ENCODE assay signal across 25 cellular contexts in the genomic region with DNA sequence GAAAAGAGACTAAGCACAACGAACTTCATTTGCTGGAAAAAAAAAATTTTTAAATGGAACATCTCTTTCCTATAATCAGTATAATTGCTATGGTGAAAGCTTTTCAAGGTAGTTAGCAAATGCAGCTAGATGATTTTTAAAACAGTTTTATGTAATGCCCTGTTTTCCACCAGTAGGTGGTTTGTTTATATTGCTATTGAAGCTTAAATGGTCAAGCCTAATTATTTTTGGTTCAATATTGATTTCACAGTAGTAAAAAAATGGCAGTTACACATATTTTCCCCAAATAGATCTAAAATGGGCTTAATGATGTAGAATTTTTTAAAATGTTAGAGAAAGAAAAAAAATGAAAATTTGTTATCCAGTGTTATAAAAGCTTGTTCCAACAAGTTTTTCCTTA.
DNase-seq lines count a peak whose midpoint lies in the region; TF ChIP-seq lines count a peak whose summit lies in the region.
"Had no signal": no experiment of that assay in that cellular context is flagged by ENCODE, and none has a peak within 500 bp of the region (broad histone marks: within the 10 kb centered on the region; RNA-seq: fewer than 3 reads in every experiment).

No MANE protein-coding gene starts in this region.

- H2AFZ ChIP-seq in neural progenitor cell (replicated peaks) (peak overlapping the region; percentile 59), mammary epithelial cell (ENCODE audit: low read depth, low read length) (no peak overlapping the region)
- H2AFZ ChIP-seq: PC-9 had no signal

- H3K18ac ChIP-seq in mesendoderm (ENCODE audit: low read length): no peak overlapping the region

- no peak overlapping the region for H2BK120ac ChIP-seq in mesendoderm (ENCODE audit: low read depth, low read length)

- in situ Hi-C loops in mammary epithelial cell (cut with MboI; ENCODE audit: low sequenced_read_pairs in 2 of 2): no loop called here

- H4K20me1 ChIP-seq in neural progenitor cell (ENCODE audit: low read depth) (no peaks in the 10 kb centered on the region), mammary epithelial cell (ENCODE audit: insufficient read depth, low read length) (no peaks in the 10 kb centered on the region)

- no peaks in the 10 kb centered on the region for H3K9me3 Mint-ChIP-seq in neural progenitor cell
- H3K9me3 Mint-ChIP-seq: stimulated activated effector memory CD8-positive, alpha-beta T cell treated with anti-CD3 and anti-CD28 coated beads, Interleukin-12 subunit alpha, Interleukin-12 subunit beta, amount 100 ng/mL, for 72 hours had no signal

- no peaks in the 10 kb centered on the region for H3K79me1 ChIP-seq in mesendoderm (ENCODE audit: low read length)

- CTCF ChIA-PET in mammary epithelial cell (lab: Charles Lee; ENCODE audit: low non-redundant PET): no interaction called here

- peaks cover under 1% of the 10 kb centered on the region for H3K27me3 Mint-ChIP-seq in neural progenitor cell (ENCODE audit: insufficient read depth, low read depth)
- H3K27me3 Mint-ChIP-seq: CD8-positive, alpha-beta memory T cell had no signal

- H3K56ac ChIP-seq in mesendoderm (ENCODE audit: low read length): no peak overlapping the region

- H3K4me3 ChIP-seq in neural progenitor cell: no peak overlapping the region
- no peak overlapping the region for H3K4me3 ChIP-seq in mammary epithelial cell (replicated peaks in 1 of 3; ENCODE audit: insufficient read depth in 1 of 3, low read depth in 2 of 3, low read length in 3 of 3)
- no peak overlapping the region for H3K4me3 ChIP-seq in mesendoderm (ENCODE audit: low read length)
- H3K4me3 ChIP-seq: mucosa of descending colon, PC-9, uterus had no signal

- H2BK5ac ChIP-seq in mesendoderm (ENCODE audit: low read length): no peak overlapping the region

- intact Hi-C loops in mammary epithelial cell (cut with micrococcal nuclease): no loop called here

- no peaks in the 10 kb centered on the region for H3K4me1 ChIP-seq in neural progenitor cell
- H3K4me1 ChIP-seq in mammary epithelial cell (ENCODE audit: insufficient read depth, low read length): no peaks in the 10 kb centered on the region
- no peaks in the 10 kb centered on the region for H3K4me1 ChIP-seq in mesendoderm (ENCODE audit: control insufficient read depth, low read depth, low read length)
- H3K4me1 ChIP-seq: foreskin keratinocyte, uterus had no signal

- H3K27me3 ChIP-seq in neural progenitor cell: no peaks in the 10 kb centered on the region
- no peaks in the 10 kb centered on the region for H3K27me3 ChIP-seq in mammary epithelial cell (ENCODE audit: insufficient read depth, low read length)
- no peaks in the 10 kb centered on the region for H3K27me3 ChIP-seq in mesendoderm (ENCODE audit: insufficient read depth, low read length, poor library complexity)
- H3K27me3 ChIP-seq: foreskin keratinocyte, neutrophil, uterus had no signal

- no peak overlapping the region for H2BK15ac ChIP-seq in mesendoderm (replicated peaks; ENCODE audit: low read depth)

- H3K27ac ChIP-seq in neural progenitor cell (no peak overlapping the region), mammary epithelial cell (ENCODE audit: insufficient read depth, low read depth, low read length) (no peak overlapping the region), mesendoderm (ENCODE audit: low read depth, low read length) (no peak overlapping the region)
- H3K27ac ChIP-seq: foreskin keratinocyte, neutrophil, PC-9, uterus had no signal

- no peaks in the 10 kb centered on the region for H3K36me3 Mint-ChIP-seq in neural progenitor cell
- H3K36me3 Mint-ChIP-seq: activated naive CD4-positive, alpha-beta T cell treated with anti-CD3 and anti-CD28 coated beads, Interleukin-2, amount 50 U/mL, for 72 hours; CD8-positive, alpha-beta memory T cell; stimulated activated effector memory CD8-positive, alpha-beta T cell treated with anti-CD3 and anti-CD28 coated beads, Interleukin-12 subunit alpha, Interleukin-12 subunit beta, amount 100 ng/mL, for 72 hours had no signal

- H3K4me3 Mint-ChIP-seq in neural progenitor cell: no peak overlapping the region
- H3K4me3 Mint-ChIP-seq: activated T-cell treated with anti-CD3 and anti-CD28 coated beads, Interleukin-2, amount 50 U/mL, for 72 hours; CD8-positive, alpha-beta memory T cell; stimulated activated effector memory CD8-positive, alpha-beta T cell treated with anti-CD3 and anti-CD28 coated beads, Interleukin-12 subunit alpha, Interleukin-12 subunit beta, amount 100 ng/mL, for 72 hours had no signal

- no peak overlapping the region for H3K9ac ChIP-seq in neural progenitor cell
- no peak overlapping the region for H3K9ac ChIP-seq in mammary epithelial cell (ENCODE audit: insufficient read depth, low read length)
- no peak overlapping the region for H3K9ac ChIP-seq in mesendoderm (ENCODE audit: low read length)

- H3K23ac ChIP-seq in mesendoderm (ENCODE audit: low read length): no peak overlapping the region

- H3K79me2 ChIP-seq in neural progenitor cell (ENCODE audit: low read depth) (no peaks in the 10 kb centered on the region), mammary epithelial cell (ENCODE audit: insufficient read depth, low read length) (no peaks in the 10 kb centered on the region), mesendoderm (ENCODE audit: control insufficient read depth, insufficient read depth, low read length) (no peaks in the 10 kb centered on the region)

- TF ChIP-seq CTCF in neural progenitor cell (IDR thresholded peaks at IDR 0.05): peak; percentile 40
- peak in 1 of 2 donors; percentile 21 for TF ChIP-seq CTCF in mammary epithelial cell (conservative IDR thresholded peaks at IDR 0.05 in 1 of 2, IDR thresholded peaks at IDR 0.05 in 1 of 2; ENCODE audit: extremely low read depth in 1 of 2, insufficient read depth in 1 of 2, low read depth in 1 of 2, low read length in 2 of 2)

- H3F3A ChIP-seq in neural progenitor cell (ENCODE audit: low read depth): no peaks in the 10 kb centered on the region

- H3K27ac Mint-ChIP-seq in neural progenitor cell: no peak overlapping the region
- H3K27ac Mint-ChIP-seq: activated naive CD4-positive, alpha-beta T cell treated with anti-CD3 and anti-CD28 coated beads, Interleukin-2, amount 50 U/mL, for 72 hours; activated T-cell treated with anti-CD3 and anti-CD28 coated beads, Interleukin-2, amount 50 U/mL, for 72 hours; CD8-positive, alpha-beta memory T cell; stimulated activated effector memory CD8-positive, alpha-beta T cell treated with anti-CD3 and anti-CD28 coated beads, Interleukin-12 subunit alpha, Interleukin-12 subunit beta, amount 100 ng/mL, for 72 hours had no signal

- peaks cover 9% of the 10 kb centered on the region for H3K4me1 Mint-ChIP-seq in neural progenitor cell
- H3K4me1 Mint-ChIP-seq: CD8-positive, alpha-beta memory T cell; stimulated activated effector memory CD8-positive, alpha-beta T cell treated with anti-CD3 and anti-CD28 coated beads, Interleukin-12 subunit alpha, Interleukin-12 subunit beta, amount 100 ng/mL, for 72 hours had no signal

- H3K36me3 ChIP-seq in neural progenitor cell (no peaks in the 10 kb centered on the region), mammary epithelial cell (ENCODE audit: insufficient read depth, low read length) (no peaks in the 10 kb centered on the region), mesendoderm (ENCODE audit: control insufficient read depth, insufficient read depth, low read length) (no peaks in the 10 kb centered on the region)
- H3K36me3 ChIP-seq: neutrophil, uterus had no signal

- dilution Hi-C loops in mammary epithelial cell (cut with HindIII; ENCODE audit: low sequenced_read_pairs): no loop called here

- WGBS in mammary epithelial cell (ENCODE audit: low coverage, missing lambda C conversion rate): 24% methylated on average over 1 of the region's 1 CpG
- no CpG with 5 or more reads among the region's 1 CpG for WGBS in mesendoderm (ENCODE audit: extremely low coverage, insufficient coverage, low lambda C conversion rate)

- no peaks in the 10 kb centered on the region for H3K9me3 ChIP-seq in neural progenitor cell (ENCODE audit: low read depth)
- H3K9me3 ChIP-seq in mammary epithelial cell (replicated peaks; ENCODE audit: insufficient read depth, low read length): no peaks in the 10 kb centered on the region
- H3K9me3 ChIP-seq: mucosa of descending colon, neutrophil, uterus had no signal

- no peak overlapping the region for H2AK5ac ChIP-seq in mesendoderm (ENCODE audit: low read length)

- no TSS peak for BruUV-seq in mammary epithelial cell (replicated peaks; lab: Mats Ljungman, UMichigan)

- H4K8ac ChIP-seq in mesendoderm (ENCODE audit: low read depth, low read length): no peak overlapping the region

- H3K4me2 ChIP-seq in neural progenitor cell: no peak overlapping the region
- H3K4me2 ChIP-seq in mammary epithelial cell (ENCODE audit: insufficient read depth, low read depth, low read length): no peak overlapping the region
- H3K4me2 ChIP-seq in mesendoderm (ENCODE audit: low read length): no peak overlapping the region
- H3K4me2 ChIP-seq: PC-9 had no signal

- DNase-seq in DMS53 (lab: John Stamatoyannopoulos, UW) (peak; percentile 43), NCI-H1105 (lab: John Stamatoyannopoulos, UW) (peak; percentile 44), OCI-M1 (lab: John Stamatoyannopoulos, UW) (peak; percentile 26), neural progenitor cell (ENCODE audit: low spot score) (no peak), mammary epithelial cell (no peak), cerebellar cortex (ENCODE audit: low spot score) (no peak), mesendoderm (no peak)
- DNase-seq: activated CD4-positive, alpha-beta T cell treated with anti-CD3 and anti-CD28 coated beads for 48 hours; activated T-cell treated with anti-CD3 and anti-CD28 coated beads, Interleukin-2, amount 50 U/mL, for 72 hours; aorta; CD8-positive, alpha-beta memory T cell; central memory CD4-positive, alpha-beta T cell; foreskin keratinocyte; KBM-7; left ventricle myocardium superior; mucosa of descending colon; NCI-H526; PC-9; SHP77 treated with DMSO at 0.1 percent for 48 hours; stimulated activated CD4-positive, alpha-beta T cell treated with anti-CD3 and anti-CD28 coated beads, Interleukin-1b, Interleukin-23, amount 100 ng/mL, for 48 hours; T-helper 1 cell; uterus had no signal

- H4K5ac ChIP-seq in mesendoderm (ENCODE audit: low read length): no peak overlapping the region

- H3K4ac ChIP-seq in mesendoderm (ENCODE audit: low read depth, low read length): no peak overlapping the region

Comparison
In these comparisons a context has a peak if more than half of its experiments do, and no peak if none do; other contexts are left out.
1. DNase-seq: peak in DMS53 (single experiment), NCI-H1105 (single experiment) and OCI-M1 (single experiment); none in neural progenitor cell (single experiment), mammary epithelial cell (single experiment), cerebellar cortex (single experiment) and mesendoderm (single experiment).